In genomic region chr9:88890546-88890945, GRCh38 we compare ENCODE assay signal across 20 cellular contexts.
DNase-seq lines count a peak whose midpoint lies in the region; ATAC-seq, FAIRE-seq and TF ChIP-seq lines count a peak whose summit lies in the region.
"Had no signal": no experiment of that assay in that cellular context is flagged by ENCODE, and none has a peak within 500 bp of the region (broad histone marks: within the 10 kb centered on the region; RNA-seq: fewer than 3 reads in every experiment).

No MANE protein-coding gene starts in this region.

- ATAC-seq in A549 (no peak), K562 (no peak), HG02840 (IDR thresholded peaks at IDR 0.05; ENCODE audit: low FRiP score, unreplicated experiment) (no peak), GM18909 (IDR thresholded peaks at IDR 0.05; ENCODE audit: poor library complexity, unreplicated experiment) (no peak)
- ATAC-seq: CD8-positive, alpha-beta T cell had no signal

- TF ChIP-seq CTCF in A549 (IDR thresholded peaks at IDR 0.05) (no peak), K562 (IDR thresholded peaks at IDR 0.05 in 2 of 3, conservative IDR thresholded peaks at IDR 0.05 in 1 of 3; ENCODE audit: insufficient read depth in 2 of 3, low read depth in 1 of 3, low read length in 3 of 3) (no peak), nephron (IDR thresholded peaks at IDR 0.05; ENCODE audit: unreplicated experiment in 3 of 3) (no peak)

- no peaks in the 10 kb centered on the region for H3K9me2 ChIP-seq in GM23248 (ENCODE audit: insufficient read depth)

- peaks cover 3% of the 10 kb centered on the region for H3K9me3 Mint-ChIP-seq in nephron
- H3K9me3 Mint-ChIP-seq: CD8-positive, alpha-beta T cell had no signal

- H3K4me1 ChIP-seq in A549 (0 out of 3 replicates have a peak, but pooled peaks cover 2% of the 10 kb centered on the region), GM23248 (ENCODE audit: insufficient read depth) (peaks cover 13% of the 10 kb centered on the region; the same call in 1 of the 2 replicates), K562 (replicated peaks in 1 of 2; ENCODE audit: control insufficient read depth in 2 of 2, insufficient read depth in 2 of 2, low read length in 2 of 2) (no peaks in the 10 kb centered on the region; a peak in 1 of 5 replicates)
- H3K4me1 ChIP-seq: HAP-1 had no signal

- H3K4me3 Mint-ChIP-seq in nephron, result no peak overlapping the region
- H3K4me3 Mint-ChIP-seq: B cell; CD8-positive, alpha-beta T cell had no signal

- H3K4me1 Mint-ChIP-seq in nephron, result peaks cover 33% of the 10 kb centered on the region

- H3K9ac ChIP-seq in GM23248, result no peak overlapping the region
- H3K9ac ChIP-seq in K562 (ENCODE audit: insufficient read depth in 1 of 2, low read depth in 2 of 2, low read length in 2 of 2), result no peak overlapping the region; a peak in 1 of 4 replicates
- H3K9ac ChIP-seq: BLaER1 treated with 17β-estradiol and CSF1 and Interleukin-3, amounts not matched to agents 10 nM and 100 nM had no signal

- peaks cover 3% of the 10 kb centered on the region; the same call in 1 of the 2 replicates for H3F3A ChIP-seq in GM23248 (ENCODE audit: insufficient read depth)

- H3K9me3 ChIP-seq in A549, result peaks cover 7% of the 10 kb centered on the region; the same call in 1 of the 3 replicates
- H3K9me3 ChIP-seq in GM23248 (ENCODE audit: low read depth), result no peaks in the 10 kb centered on the region
- H3K9me3 ChIP-seq in K562 (replicated peaks; ENCODE audit: control insufficient read depth, insufficient read depth, low read depth, low read length), result no peaks in the 10 kb centered on the region
- H3K9me3 ChIP-seq: HAP-1 had no signal

- H4K20me1 ChIP-seq in GM23248 (ENCODE audit: insufficient read depth), result no peaks in the 10 kb centered on the region
- H4K20me1 ChIP-seq in K562 (replicated peaks; ENCODE audit: control insufficient read depth, insufficient read depth, low read length), result no peaks in the 10 kb centered on the region
- H4K20me1 ChIP-seq: BLaER1 treated with 17β-estradiol and CSF1 and Interleukin-3, amounts not matched to agents 10 nM and 100 nM had no signal

- 88% methylated on average over 4 of the region's 4 CpGs for WGBS in A549 (ENCODE audit: missing lambda C conversion rate)
- WGBS in GM23248 (ENCODE audit: low coverage in 1 of 2, low lambda C conversion rate in 2 of 2, missing lambda C conversion rate in 2 of 2), 2 experiments, result 78 to 85% methylated on average over 4 of the region's 4 CpGs
- WGBS in K562 (ENCODE audit: insufficient coverage, low coverage, missing lambda C conversion rate), result 7% methylated on average over 4 of the region's 4 CpGs

- no peaks in the 10 kb centered on the region for H3K9me1 ChIP-seq in K562 (ENCODE audit: control insufficient read depth, insufficient read depth, low read length)

- POLR2A ChIA-PET in A549 (lab: Yijun Ruan, JAX) (no interaction called here), K562 (lab: Yijun Ruan, JAX) (no interaction called here)

- no peaks in the 10 kb centered on the region for H3K36me3 ChIP-seq in GM23248 (ENCODE audit: low read depth)
- H3K36me3 ChIP-seq in K562 (ENCODE audit: control insufficient read depth, insufficient read depth, low read length), result no peaks in the 10 kb centered on the region
- H3K36me3 ChIP-seq: BLaER1 treated with 17β-estradiol and CSF1 and Interleukin-3, amounts not matched to agents 10 nM and 100 nM; HAP-1 had no signal

- no TSS peak for BruUV-seq in K562 (replicated peaks; lab: Mats Ljungman, UMichigan)

- H3K4me3 ChIP-seq in A549, result no peak overlapping the region
- no peak overlapping the region for H3K4me3 ChIP-seq in GM23248
- no peak overlapping the region for H3K4me3 ChIP-seq in K562
- H3K4me3 ChIP-seq: BLaER1 treated with 17β-estradiol and CSF1 and Interleukin-3, amounts not matched to agents 10 nM and 100 nM; HAP-1 had no signal

- H3K79me2 ChIP-seq in GM23248 (ENCODE audit: insufficient read depth) (no peaks in the 10 kb centered on the region), K562 (ENCODE audit: control insufficient read depth, insufficient read depth, low read length) (no peaks in the 10 kb centered on the region)

- H3K4me2 ChIP-seq in A549 (no peak overlapping the region), GM23248 (ENCODE audit: unreplicated experiment) (no peak overlapping the region), K562 (ENCODE audit: insufficient read depth, low read length) (no peak overlapping the region)

- in situ Hi-C loops in GM23248 (cut with MboI) (no loop called here), K562 (cut with MboI) (no loop called here)

- H3K27me3 ChIP-seq in GM23248 (replicated peaks; ENCODE audit: insufficient read depth) (no peaks in the 10 kb centered on the region), K562 (ENCODE audit: control insufficient read depth in 2 of 2, insufficient read depth in 2 of 2, low read length in 2 of 2) (no peaks in the 10 kb centered on the region)
- H3K27me3 ChIP-seq: BLaER1 treated with 17β-estradiol and CSF1 and Interleukin-3, amounts not matched to agents 10 nM and 100 nM had no signal

- H3K27ac ChIP-seq in A549 (peak overlapping the region in 1 of 2 experiments; percentile 43; a peak in 2 of 6 replicates), GM23248 (no peak overlapping the region), K562 (ENCODE audit: extremely low read depth, low read depth, low read length) (no peak overlapping the region)
- H3K27ac ChIP-seq: BLaER1 treated with 17β-estradiol and CSF1 and Interleukin-3, amounts not matched to agents 10 nM and 100 nM had no signal

- H3K27me3 Mint-ChIP-seq in nephron (ENCODE audit: low read depth), result peaks cover 3% of the 10 kb centered on the region

- H2AFZ ChIP-seq in GM23248, result no peak overlapping the region
- no peak overlapping the region for H2AFZ ChIP-seq in K562 (ENCODE audit: low read depth, low read length)

- no peaks in the 10 kb centered on the region for H3K36me3 Mint-ChIP-seq in nephron (ENCODE audit: low read depth)
- H3K36me3 Mint-ChIP-seq: CD8-positive, alpha-beta T cell had no signal

- TF ChIP-seq EP300 in A549 (IDR thresholded peaks at IDR 0.05) (no peak), K562 (IDR thresholded peaks at IDR 0.05; ENCODE audit: low read length) (no peak)

- DNase-seq in A549 (ENCODE audit: low read depth in 1 of 2, low spot score in 1 of 2), result no peak
- peak; percentile 6 for DNase-seq in GM23248
- DNase-seq in K562 (ENCODE audit: extremely low read depth in 1 of 4, low spot score in 3 of 4), result no peak
- no peak for DNase-seq in stimulated activated CD4-positive, alpha-beta T cell treated with anti-CD3 and anti-CD28 coated beads, Interleukin-4, amount 100 ng/mL, for 1 hour
- no peak for DNase-seq in activated T-cell treated with anti-CD3 and anti-CD28 coated beads, Interleukin-2, amount 50 U/mL, for 48 hours
- DNase-seq: 8988T; Calu3; CD8-positive, alpha-beta T cell; DMS79 treated with DMSO at 0.1 percent for 48 hours; EL; KG1 had no signal

- intact Hi-C loops in K562 (cut with micrococcal nuclease), result no loop called here

- no peak for TF ChIP-seq POLR2A in A549 (IDR thresholded peaks at IDR 0.05; ENCODE audit: low read length)
- no peak for TF ChIP-seq POLR2A in K562 (conservative IDR thresholded peaks at IDR 0.05)

- H3K27ac Mint-ChIP-seq in nephron, result peak overlapping the region in 2 of 3 experiments; percentile 19 to 27
- H3K27ac Mint-ChIP-seq: B cell; CD8-positive, alpha-beta T cell had no signal

- CTCF ChIA-PET in A549 (lab: Yijun Ruan, JAX), result no interaction called here
- CTCF ChIA-PET in K562 (lab: Yijun Ruan, JAX; ENCODE audit: low intra/inter-chr PET ratio), result no interaction called here

- TF ChIP-seq RAD21 in A549 (conservative IDR thresholded peaks at IDR 0.05 in 1 of 2, IDR thresholded peaks at IDR 0.05 in 1 of 2) (no peak), K562 (CRISPR knock-in tag; conservative IDR thresholded peaks at IDR 0.05 in 1 of 2, IDR thresholded peaks at IDR 0.05 in 1 of 2) (no peak)

- no peak for FAIRE-seq in A549 (lab: Jason Lieb, UNC)
- FAIRE-seq in K562 (lab: Jason Lieb, UNC), result no peak
- FAIRE-seq: G401.6, GM12891, GM18507 had no signal

TF ChIP-seq in A549, 52 proteins besides CTCF, POLR2A, EP300 and RAD21:
- TF ChIP-seq MAFK (IDR thresholded peaks at IDR 0.05; ENCODE audit: partially characterized antibody), result peak; percentile 77
- TF ChIP-seq NFE2L2 (conservative IDR thresholded peaks at IDR 0.05; ENCODE audit: low read length), result peak; percentile 74
- TF ChIP-seq CBX8 (IDR thresholded peaks at IDR 0.05), result no peak
- no peak for TF ChIP-seq FOSL2 (IDR thresholded peaks at IDR 0.05)
- TF ChIP-seq FOSL2 (CRISPR knock-in tag; IDR thresholded peaks at IDR 0.05), result peak; percentile 17; the same call in 1 of the 2 replicates

TF ChIP-seq in K562, 482 proteins besides CTCF, POLR2A, EP300 and RAD21:
- TF ChIP-seq NFE2 (IDR thresholded peaks at IDR 0.05; ENCODE audit: low read depth) (peak; percentile 35; the same call in 1 of the 2 replicates), GMEB1 (CRISPR knock-in tag; IDR thresholded peaks at IDR 0.05) (no peak), C11orf30 (IDR thresholded peaks at IDR 0.05; ENCODE audit: low read depth) (peak; percentile 45; the same call in 1 of the 2 replicates), MAFG (tag; conservative IDR thresholded peaks at IDR 0.05) (peak; percentile 85), BRF2 (IDR thresholded peaks at IDR 0.05; ENCODE audit: borderline replicate concordance, insufficient read depth, insufficient read length) (no peak), NFE2L1 (tag; IDR thresholded peaks at IDR 0.05; ENCODE audit: borderline replicate concordance, low read depth) (0 out of 2 replicates have a peak, but pooled peaks have one; percentile 45), ZNF316 (IDR thresholded peaks at IDR 0.05) (peak; percentile 65)

Comparison
In these comparisons a context has a peak if more than half of its experiments do, and no peak if none do; other contexts are left out.
1. Of the 35 proteins assayed by ChIP-seq in both K562 and A549: peak only in K562: none; only in A549: MAFK; in both: none; in neither: 34.